ENCODE assay signal across 16 cellular contexts in the genomic region with DNA sequence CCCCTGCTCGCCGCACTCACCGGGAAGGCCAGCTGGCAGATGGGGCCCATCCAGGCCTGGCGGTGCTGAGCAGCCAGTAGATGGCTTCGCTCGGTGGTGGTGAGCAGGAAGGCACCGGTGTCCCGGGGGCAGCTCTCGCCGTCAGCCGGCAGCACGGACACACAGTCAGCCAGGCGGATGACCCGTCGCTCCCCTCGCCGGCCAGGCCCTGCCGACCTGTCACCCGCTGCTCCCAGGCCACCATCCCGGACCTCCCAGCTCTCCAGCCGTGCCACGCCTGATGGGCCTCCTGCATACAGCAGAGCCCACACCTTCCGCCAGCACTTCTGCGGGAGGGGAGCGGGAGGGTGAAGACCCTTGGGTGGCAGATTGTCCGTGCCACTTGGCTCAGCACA. TPM values are rescaled to one million over a fixed set of nuclear protein-coding genes. Genes with fewer than 3 reads are reported as not detected.
DNase-seq lines count a peak whose midpoint lies in the region; ATAC-seq, FAIRE-seq and TF ChIP-seq lines count a peak whose summit lies in the region.
"Had no signal": no experiment of that assay in that cellular context is flagged by ENCODE, and none has a peak within 500 bp of the region (broad histone marks: within the 10 kb centered on the region; RNA-seq: fewer than 3 reads in every experiment).

No MANE protein-coding gene starts in this region.

- CTCF ChIA-PET in OCI-LY7 (lab: Charles Lee; ENCODE audit: unreplicated experiment) (interaction anchor here (0.6 to 1.9 kb wide), 7 partner anchors 8 to 98 kb away, joined by 3 to 5 read pairs (median 3); a partner anchor contains a TSS), HepG2 (lab: Yijun Ruan, JAX; ENCODE audit: low intra/inter-chr PET ratio, low total read pairs) (no interaction called here)

- TF ChIP-seq EP300 in HepG2 (IDR thresholded peaks at IDR 0.05; ENCODE audit: low read depth in 2 of 2, low read length in 2 of 2) (no peak), HepG2 (CRISPR knock-in tag; IDR thresholded peaks at IDR 0.05; ENCODE audit: borderline replicate concordance) (no peak)

- H3K36me3 ChIP-seq in OCI-LY7 (ENCODE audit: insufficient read depth, low read length) (peaks cover 91% of the 10 kb centered on the region), HepG2 (replicated peaks in 1 of 2; ENCODE audit: control insufficient read depth in 1 of 2, insufficient read depth in 2 of 2, low read length in 2 of 2) (peaks cover 13 to 31% of the 10 kb centered on the region in 2 experiments; a peak in 4 of 5 replicates), subcutaneous abdominal adipose tissue (ENCODE audit: control insufficient read depth in 5 of 5, insufficient read depth in 5 of 5, low read length in 5 of 5) (peaks cover 0 to 44% (median 29%) of the 10 kb centered on the region in 5 donors), body of pancreas (replicated peaks in 1 of 2; ENCODE audit: insufficient read depth in 1 of 2, low read depth in 2 of 2) (peaks cover 15 to 18% of the 10 kb centered on the region in 2 donors), kidney (ENCODE audit: control insufficient read depth in 1 of 2, insufficient read depth in 2 of 2, low read length in 2 of 2) (peaks cover 11 to 16% of the 10 kb centered on the region in 2 donors), uterus (no peaks in the 10 kb centered on the region)

- H3K4me3 ChIP-seq in GM12865 (ENCODE audit: low read depth, low read length) = peak overlapping the region; percentile 62
- H3K4me3 ChIP-seq in OCI-LY7 (ENCODE audit: low read depth, low read length, poor library complexity, severe bottlenecking) = peak overlapping the region; percentile 77
- no peak overlapping the region for H3K4me3 ChIP-seq in HepG2 (replicated peaks in 1 of 3; ENCODE audit: insufficient read depth in 1 of 3, low read depth in 2 of 3, low read length in 3 of 3)
- H3K4me3 ChIP-seq in subcutaneous abdominal adipose tissue (ENCODE audit: low read depth in 1 of 5, low read length in 5 of 5) = peak overlapping the region in 3 of 5 donors; percentile 54 to 66 (median 57)
- no peak overlapping the region for H3K4me3 ChIP-seq in body of pancreas
- no peak overlapping the region for H3K4me3 ChIP-seq in kidney (ENCODE audit: low read length in 2 of 2)
- H3K4me3 ChIP-seq in uterus = no peak overlapping the region
- H3K4me3 ChIP-seq: hepatocyte had no signal

- in situ Hi-C loops in HepG2 (cut with HindIII; ENCODE audit: extremely low pct_ligation_motif_present, low pct_unique_long_range_greater_than_20kb) = no loop called here

- intact Hi-C loops in OCI-LY7 (cut with micrococcal nuclease; ENCODE audit: unreplicated experiment) (loop anchor here (1.0 to 10.0 kb wide), 5 partner anchors 47 to 607 kb away; a partner anchor contains a TSS), HepG2 (cut with micrococcal nuclease; ENCODE audit: unreplicated experiment) (no loop called here), body of pancreas (cut with DNase I) (no loop called here), kidney (cut with DNase I) (no loop called here), uterus (cut with DNase I; ENCODE audit: low total_unique reads) (no loop called here)

- peaks cover 35% of the 10 kb centered on the region for H3K79me2 ChIP-seq in OCI-LY7 (ENCODE audit: insufficient read depth, low read depth, low read length)
- H3K79me2 ChIP-seq in HepG2 (ENCODE audit: insufficient read depth, low read length) = no peaks in the 10 kb centered on the region
- H3K79me2 ChIP-seq: hepatocyte had no signal

- H3K27me3 ChIP-seq in HepG2 (ENCODE audit: control insufficient read depth in 1 of 2, insufficient read depth in 2 of 2, low read length in 2 of 2) = 0 out of 5 replicates have a peak, but pooled peaks cover 0 to under 1% of the 10 kb centered on the region in 2 experiments
- no peaks in the 10 kb centered on the region for H3K27me3 ChIP-seq in subcutaneous abdominal adipose tissue (ENCODE audit: control insufficient read depth in 5 of 5, insufficient read depth in 4 of 5, low read length in 5 of 5)
- H3K27me3 ChIP-seq in body of pancreas = no peaks in the 10 kb centered on the region
- H3K27me3 ChIP-seq in uterus = no peaks in the 10 kb centered on the region
- H3K27me3 ChIP-seq: hepatocyte had no signal

- no peaks in the 10 kb centered on the region for H3K9me3 ChIP-seq in OCI-LY7 (ENCODE audit: low read length)
- no peaks in the 10 kb centered on the region for H3K9me3 ChIP-seq in HepG2 (ENCODE audit: low read length)
- H3K9me3 ChIP-seq in subcutaneous abdominal adipose tissue (ENCODE audit: control insufficient read depth in 5 of 5, low read length in 5 of 5) = no peaks in the 10 kb centered on the region
- H3K9me3 ChIP-seq in body of pancreas = no peaks in the 10 kb centered on the region
- H3K9me3 ChIP-seq in kidney (ENCODE audit: control insufficient read depth in 1 of 2, low read length in 2 of 2) = no peaks in the 10 kb centered on the region
- H3K9me3 ChIP-seq in uterus = no peaks in the 10 kb centered on the region

- no peak overlapping the region for H2AFZ ChIP-seq in OCI-LY7 (ENCODE audit: low read length)
- H2AFZ ChIP-seq in HepG2 (ENCODE audit: low read length) = no peak overlapping the region
- H2AFZ ChIP-seq: hepatocyte had no signal

- no peak for TF ChIP-seq RAD21 in HepG2 (CRISPR knock-in tag; IDR thresholded peaks at IDR 0.05)

- TF ChIP-seq CTCF in GM12865 (IDR thresholded peaks at IDR 0.05; ENCODE audit: insufficient read depth, low read depth, low read length, missing control alignments) (no peak), OCI-LY7 (conservative IDR thresholded peaks at IDR 0.05; ENCODE audit: low read length) (no peak), HepG2 (CRISPR knock-in tag; IDR thresholded peaks at IDR 0.05) (no peak), body of pancreas (IDR thresholded peaks at IDR 0.05) (no peak), kidney (IDR thresholded peaks at IDR 0.05; ENCODE audit: borderline replicate concordance, extremely low read depth, insufficient read depth) (no peak), uterus (IDR thresholded peaks at IDR 0.05) (no peak)

- no peak for ATAC-seq in HepG2
- no peak for ATAC-seq in body of pancreas
- no peak for ATAC-seq in GM21390 (IDR thresholded peaks at IDR 0.05; ENCODE audit: unreplicated experiment)
- ATAC-seq: natural killer cell treated with Interleukin-12 subunit alpha and Interleukin-12 subunit beta and Interleukin-15 and Interleukin-18, amount 100 ng/mL, for 72 hours; PC-3 had no signal

- no peaks in the 10 kb centered on the region for H3K9me2 ChIP-seq in OCI-LY7 (ENCODE audit: insufficient read depth, low read length)

- H3K4me1 ChIP-seq in OCI-LY7 (ENCODE audit: insufficient read depth, low read length, poor library complexity, severe bottlenecking) (peaks cover 73% of the 10 kb centered on the region), HepG2 (ENCODE audit: insufficient read depth, low read length) (peaks cover 8% of the 10 kb centered on the region), subcutaneous abdominal adipose tissue (ENCODE audit: control insufficient read depth in 5 of 5, insufficient read depth in 5 of 5, low read length in 5 of 5) (peaks cover 0 to 35% (median 13%) of the 10 kb centered on the region in 5 donors), body of pancreas (peaks cover 14% of the 10 kb centered on the region), kidney (ENCODE audit: control insufficient read depth in 1 of 2, insufficient read depth in 1 of 2, low read depth in 1 of 2, low read length in 2 of 2) (no peaks in the 10 kb centered on the region), uterus (no peaks in the 10 kb centered on the region)

- H3K27ac ChIP-seq in OCI-LY7 (ENCODE audit: low read depth, low read length, poor library complexity, severe bottlenecking) = peak overlapping the region; percentile 95
- H3K27ac ChIP-seq in HepG2 (ENCODE audit: extremely low read length, insufficient read depth, low read length) = no peak overlapping the region
- H3K27ac ChIP-seq in subcutaneous abdominal adipose tissue (ENCODE audit: low read depth, low read length) = no peak overlapping the region
- H3K27ac ChIP-seq in body of pancreas = no peak overlapping the region
- H3K27ac ChIP-seq in kidney (ENCODE audit: low read depth in 2 of 2, low read length in 2 of 2) = no peak overlapping the region
- no peak overlapping the region for H3K27ac ChIP-seq in uterus
- H3K27ac ChIP-seq: hepatocyte, WERI-Rb-1 had no signal

- peak; percentile 31 for DNase-seq in GM12865 (ENCODE audit: low read depth)
- peak; percentile 50 for DNase-seq in OCI-LY7 (ENCODE audit: low spot score)
- no peak for DNase-seq in HepG2 (ENCODE audit: low spot score)
- DNase-seq in body of pancreas = no peak
- DNase-seq in kidney = no peak
- no peak for DNase-seq in uterus
- DNase-seq: activated naive CD4-positive, alpha-beta T cell; DND-41; NCI-H187; NCI-H510A; PC-3; WERI-Rb-1 had no signal

- H3K9ac ChIP-seq in HepG2 (ENCODE audit: insufficient read depth, low read depth, low read length) = no peak overlapping the region
- peak overlapping the region in 3 of 5 donors; percentile 53 to 76 (median 53) for H3K9ac ChIP-seq in subcutaneous abdominal adipose tissue (ENCODE audit: low read length in 5 of 5)
- no peak overlapping the region for H3K9ac ChIP-seq in kidney (ENCODE audit: low read length in 2 of 2)

- BruUV-seq in OCI-LY7 (replicated peaks; lab: Mats Ljungman, UMichigan) (no TSS peak), HepG2 (replicated peaks; lab: Mats Ljungman, UMichigan) (no TSS peak)

- TF ChIP-seq POLR2A in HepG2 (IDR thresholded peaks at IDR 0.05; ENCODE audit: insufficient read depth in 1 of 2, low read depth in 2 of 2, low read length in 2 of 2) (no peak), body of pancreas (IDR thresholded peaks at IDR 0.05) (no peak), uterus (IDR thresholded peaks at IDR 0.05) (no peak)

- H3K4me2 ChIP-seq in OCI-LY7 (ENCODE audit: low read length) = peak overlapping the region; percentile 100
- H3K4me2 ChIP-seq in HepG2 (ENCODE audit: low read depth, low read length) = no peak overlapping the region
- H3K4me2 ChIP-seq: hepatocyte had no signal

- FAIRE-seq in HepG2 (lab: Jason Lieb, UNC) (no peak), kidney (lab: Jason Lieb, UNC) (no peak)

- POLR2A ChIA-PET in OCI-LY7 (lab: Charles Lee) (interaction anchor here (0.9 to 4.3 kb wide), 10 partner anchors 8 to 198 kb away, joined by 3 to 24 read pairs (median 4); a partner anchor contains a TSS), HepG2 (lab: Yijun Ruan, JAX) (interaction anchor here (2.1 kb wide), 1 partner anchor 12 kb away, joined by 5 read pairs; no protein-coding TSS in a partner anchor)

- 92% methylated on average over 11 of the region's 26 CpGs for WGBS in HepG2 (ENCODE audit: low lambda C conversion rate)
- 89 to 97% methylated on average over 7 to 26 of the region's 26 CpGs for WGBS in body of pancreas, 2 donors

- H4K20me1 ChIP-seq in OCI-LY7 (ENCODE audit: insufficient read depth, low read length) (no peaks in the 10 kb centered on the region), HepG2 (ENCODE audit: insufficient read depth, low read length) (no peaks in the 10 kb centered on the region)

RNA-seq across cellular contexts. Expression of a gene that starts 1.4 kb away (rescaled TPM):
- 186 and 197 TPM in 2 replicates for total RNA-seq in OCI-LY7 (2014; rRNA removed; shearing (Covaris generic))
- total RNA-seq in OCI-LY7 (2022) (260 and 268 TPM in 2 replicates), HepG2 (2016; rRNA removed; fragmentation: Illumina TruSeq; extraction: Trizol) (0.48 and 1.4 TPM in 2 replicates), body of pancreas (1 to 10 TPM; 3.3 to 5.4 TPM), kidney (18.6 TPM), uterus (10 to 100 TPM in 1 of 4 donors, 1 to 10 TPM in 3; 3.6 to 20.0 (median 7.1) TPM)
- 0.44 and 0.51 TPM in 2 replicates for total RNA-seq in HepG2 (2016; cell fraction: cytosol; rRNA removed; fragmentation: Illumina TruSeq; extraction: Trizol; ENCODE audit: low read depth)
- total RNA-seq in HepG2 (2016; cell fraction: insoluble cytoplasmic fraction; rRNA removed; fragmentation: Illumina TruSeq; extraction: Trizol) = 0.40 and 1.6 TPM in 2 replicates
- 0.43 and 0.52 TPM in 2 replicates for total RNA-seq in HepG2 (2016; cell fraction: membrane; rRNA removed; fragmentation: Illumina TruSeq; extraction: Trizol)
- total RNA-seq in HepG2 (2016; cell fraction: nucleus; rRNA removed; fragmentation: Illumina TruSeq; extraction: Trizol) = 3.1 and 3.4 TPM in 2 replicates
- polyA plus RNA-seq in HepG2 (2011; rRNA removed) (1.5 and 1.7 TPM in 2 replicates), kidney (ENCODE audit: insufficient read depth, low read depth, low replicate concordance) (1.9 TPM)
- polyA plus RNA-seq in HepG2 (2011; cell fraction: cytosol; rRNA removed) = 0.45 and 0.52 TPM in 2 replicates
- polyA plus RNA-seq in HepG2 (2011; cell fraction: nucleus; rRNA removed) = 11.5 and 16.7 TPM in 2 replicates
- polyA plus RNA-seq in HepG2 (2012) = 0.60 and 1.5 TPM in 2 replicates
- 0.17 and 0.23 TPM in 2 replicates for polyA plus RNA-seq in HepG2 (2016; cell fraction: cytosol; fragmentation: Illumina TruSeq; extraction: Trizol; ENCODE audit: low read depth)
- 0.77 and 0.99 TPM in 2 replicates for polyA plus RNA-seq in HepG2 (2016; cell fraction: insoluble cytoplasmic fraction; fragmentation: Illumina TruSeq; extraction: Trizol; ENCODE audit: low read depth)
- polyA plus RNA-seq in HepG2 (2016; cell fraction: membrane; fragmentation: Illumina TruSeq; extraction: Trizol; ENCODE audit: low read depth) = 0.26 and 0.50 TPM in 2 replicates
- polyA plus RNA-seq in HepG2 (2016; cell fraction: nucleus; fragmentation: Illumina TruSeq; extraction: Trizol; ENCODE audit: insufficient read depth, low read depth) = 7.2 and 8.3 TPM in 2 replicates
- 3.4 and 4.3 TPM in 2 replicates for polyA minus RNA-seq in HepG2 (2011; rRNA and poly(A)+ RNA removed; ENCODE audit: low replicate concordance)
- polyA minus RNA-seq in HepG2 (2011; cell fraction: cytosol; rRNA and poly(A)+ RNA removed) = not detected in 2 replicates
- 4.4 and 4.8 TPM in 2 replicates for polyA minus RNA-seq in HepG2 (2011; cell fraction: nucleus; rRNA and poly(A)+ RNA removed)

RNA-seq across cellular contexts. Expression of a gene that starts 8.5 kb away (rescaled TPM):
- total RNA-seq in OCI-LY7 (2014; rRNA removed; shearing (Covaris generic)) = 216 and 224 TPM in 2 replicates
- 145 and 169 TPM in 2 replicates for total RNA-seq in OCI-LY7 (2022)
- 62.8 and 83.0 TPM in 2 replicates for total RNA-seq in HepG2 (2016; rRNA removed; fragmentation: Illumina TruSeq; extraction: Trizol)
- total RNA-seq in HepG2 (2016; cell fraction: cytosol; rRNA removed; fragmentation: Illumina TruSeq; extraction: Trizol; ENCODE audit: low read depth) = 9.4 and 10.4 TPM in 2 replicates
- total RNA-seq in HepG2 (2016; cell fraction: insoluble cytoplasmic fraction; rRNA removed; fragmentation: Illumina TruSeq; extraction: Trizol) = 68.8 and 106 TPM in 2 replicates
- total RNA-seq in HepG2 (2016; cell fraction: membrane; rRNA removed; fragmentation: Illumina TruSeq; extraction: Trizol) = 20.1 and 24.5 TPM in 2 replicates
- total RNA-seq in HepG2 (2016; cell fraction: nucleus; rRNA removed; fragmentation: Illumina TruSeq; extraction: Trizol) = 56.7 and 63.3 TPM in 2 replicates
- 99.5 and 105 TPM in 2 replicates for polyA plus RNA-seq in HepG2 (2011; rRNA removed)
- polyA plus RNA-seq in HepG2 (2011; cell fraction: cytosol; rRNA removed) = 84.0 and 131 TPM in 2 replicates
- polyA plus RNA-seq in HepG2 (2011; cell fraction: nucleus; rRNA removed) = 340 and 476 TPM in 2 replicates
- polyA plus RNA-seq in HepG2 (2012) = 39.9 and 70.4 TPM in 2 replicates
- 12.3 and 13.1 TPM in 2 replicates for polyA plus RNA-seq in HepG2 (2016; cell fraction: cytosol; fragmentation: Illumina TruSeq; extraction: Trizol; ENCODE audit: low read depth)
- 84.7 and 86.0 TPM in 2 replicates for polyA plus RNA-seq in HepG2 (2016; cell fraction: insoluble cytoplasmic fraction; fragmentation: Illumina TruSeq; extraction: Trizol; ENCODE audit: low read depth)
- polyA plus RNA-seq in HepG2 (2016; cell fraction: membrane; fragmentation: Illumina TruSeq; extraction: Trizol; ENCODE audit: low read depth) = 20.4 and 21.8 TPM in 2 replicates
- polyA plus RNA-seq in HepG2 (2016; cell fraction: nucleus; fragmentation: Illumina TruSeq; extraction: Trizol; ENCODE audit: insufficient read depth, low read depth) = 142 and 157 TPM in 2 replicates
- polyA minus RNA-seq in HepG2 (2011; rRNA and poly(A)+ RNA removed; ENCODE audit: low replicate concordance) = 101 and 102 TPM in 2 replicates
- polyA minus RNA-seq in HepG2 (2011; cell fraction: cytosol; rRNA and poly(A)+ RNA removed) = 45.9 and 55.5 TPM in 2 replicates
- 103 and 117 TPM in 2 replicates for polyA minus RNA-seq in HepG2 (2011; cell fraction: nucleus; rRNA and poly(A)+ RNA removed)
- total RNA-seq in body of pancreas = 100 to 1,000 TPM in 1 of 2 donors, 10 to 100 TPM in 1; 86.1 to 115 TPM
- 86.7 TPM for total RNA-seq in kidney
- 97.3 TPM for polyA plus RNA-seq in kidney (ENCODE audit: insufficient read depth, low read depth, low replicate concordance)
- total RNA-seq in uterus = 100 to 1,000 TPM in 2 of 4 donors, 10 to 100 TPM in 2; 61.0 to 146 (median 95.6) TPM

RNA-seq across cellular contexts. Expression of a gene that starts 10.8 kb away (rescaled TPM):
- 38.8 and 41.4 TPM in 2 replicates for total RNA-seq in OCI-LY7 (2014; rRNA removed; shearing (Covaris generic))
- total RNA-seq in OCI-LY7 (2022) (58.0 and 78.9 TPM in 2 replicates), HepG2 (2016; rRNA removed; fragmentation: Illumina TruSeq; extraction: Trizol) (17.7 and 21.1 TPM in 2 replicates), body of pancreas (10 to 100 TPM in 1 of 2 donors, 1 to 10 TPM in 1; 7.3 to 15.8 TPM), kidney (89.7 TPM), uterus (100 to 1,000 TPM; 102 to 543 (median 193) TPM)
- total RNA-seq in HepG2 (2016; cell fraction: cytosol; rRNA removed; fragmentation: Illumina TruSeq; extraction: Trizol; ENCODE audit: low read depth) = 6.1 and 8.5 TPM in 2 replicates
- total RNA-seq in HepG2 (2016; cell fraction: insoluble cytoplasmic fraction; rRNA removed; fragmentation: Illumina TruSeq; extraction: Trizol) = 14.8 and 20.5 TPM in 2 replicates
- total RNA-seq in HepG2 (2016; cell fraction: membrane; rRNA removed; fragmentation: Illumina TruSeq; extraction: Trizol) = 10.1 and 15.4 TPM in 2 replicates
- total RNA-seq in HepG2 (2016; cell fraction: nucleus; rRNA removed; fragmentation: Illumina TruSeq; extraction: Trizol) = 15.8 and 17.5 TPM in 2 replicates
- polyA plus RNA-seq in HepG2 (2011; rRNA removed) (31.3 and 38.4 TPM in 2 replicates), kidney (ENCODE audit: insufficient read depth, low read depth, low replicate concordance) (46.4 TPM)
- 16.0 and 26.2 TPM in 2 replicates for polyA plus RNA-seq in HepG2 (2011; cell fraction: cytosol; rRNA removed)
- polyA plus RNA-seq in HepG2 (2011; cell fraction: nucleus; rRNA removed) = 208 and 260 TPM in 2 replicates
- 13.5 and 20.9 TPM in 2 replicates for polyA plus RNA-seq in HepG2 (2012)
- polyA plus RNA-seq in HepG2 (2016; cell fraction: cytosol; fragmentation: Illumina TruSeq; extraction: Trizol; ENCODE audit: low read depth) = 9.0 and 11.5 TPM in 2 replicates
- polyA plus RNA-seq in HepG2 (2016; cell fraction: insoluble cytoplasmic fraction; fragmentation: Illumina TruSeq; extraction: Trizol; ENCODE audit: low read depth) = 21.0 and 30.6 TPM in 2 replicates
- 14.1 and 15.2 TPM in 2 replicates for polyA plus RNA-seq in HepG2 (2016; cell fraction: membrane; fragmentation: Illumina TruSeq; extraction: Trizol; ENCODE audit: low read depth)
- 62.3 and 63.3 TPM in 2 replicates for polyA plus RNA-seq in HepG2 (2016; cell fraction: nucleus; fragmentation: Illumina TruSeq; extraction: Trizol; ENCODE audit: insufficient read depth, low read depth)
- 26.3 and 38.9 TPM in 2 replicates for polyA minus RNA-seq in HepG2 (2011; rRNA and poly(A)+ RNA removed; ENCODE audit: low replicate concordance)
- polyA minus RNA-seq in HepG2 (2011; cell fraction: cytosol; rRNA and poly(A)+ RNA removed) = 12.7 and 14.1 TPM in 2 replicates
- polyA minus RNA-seq in HepG2 (2011; cell fraction: nucleus; rRNA and poly(A)+ RNA removed) = 49.5 and 52.4 TPM in 2 replicates

RNA-seq across cellular contexts. Expression of a gene that starts 34.8 kb away (rescaled TPM):
- total RNA-seq in OCI-LY7 (2014; rRNA removed; shearing (Covaris generic)) = 11.7 and 17.4 TPM in 2 replicates
- total RNA-seq in OCI-LY7 (2022) = 21.3 and 22.0 TPM in 2 replicates
- 15.7 and 37.3 TPM in 2 replicates for total RNA-seq in HepG2 (2016; rRNA removed; fragmentation: Illumina TruSeq; extraction: Trizol)
- 6.9 and 9.3 TPM in 2 replicates for total RNA-seq in HepG2 (2016; cell fraction: cytosol; rRNA removed; fragmentation: Illumina TruSeq; extraction: Trizol; ENCODE audit: low read depth)
- total RNA-seq in HepG2 (2016; cell fraction: insoluble cytoplasmic fraction; rRNA removed; fragmentation: Illumina TruSeq; extraction: Trizol) = 12.8 and 37.5 TPM in 2 replicates
- 12.9 and 15.2 TPM in 2 replicates for total RNA-seq in HepG2 (2016; cell fraction: membrane; rRNA removed; fragmentation: Illumina TruSeq; extraction: Trizol)
- total RNA-seq in HepG2 (2016; cell fraction: nucleus; rRNA removed; fragmentation: Illumina TruSeq; extraction: Trizol) = 33.8 and 39.3 TPM in 2 replicates
- polyA plus RNA-seq in HepG2 (2011; rRNA removed) = 27.0 and 30.9 TPM in 2 replicates
- polyA plus RNA-seq in HepG2 (2011; cell fraction: cytosol; rRNA removed) = 14.1 and 18.1 TPM in 2 replicates
- 167 and 276 TPM in 2 replicates for polyA plus RNA-seq in HepG2 (2011; cell fraction: nucleus; rRNA removed)
- 16.5 and 21.1 TPM in 2 replicates for polyA plus RNA-seq in HepG2 (2012)
- 7.2 and 8.7 TPM in 2 replicates for polyA plus RNA-seq in HepG2 (2016; cell fraction: cytosol; fragmentation: Illumina TruSeq; extraction: Trizol; ENCODE audit: low read depth)
- polyA plus RNA-seq in HepG2 (2016; cell fraction: insoluble cytoplasmic fraction; fragmentation: Illumina TruSeq; extraction: Trizol; ENCODE audit: low read depth) = 16.0 and 21.2 TPM in 2 replicates
- polyA plus RNA-seq in HepG2 (2016; cell fraction: membrane; fragmentation: Illumina TruSeq; extraction: Trizol; ENCODE audit: low read depth) = 11.4 and 15.4 TPM in 2 replicates
- polyA plus RNA-seq in HepG2 (2016; cell fraction: nucleus; fragmentation: Illumina TruSeq; extraction: Trizol; ENCODE audit: insufficient read depth, low read depth) = 72.9 and 77.5 TPM in 2 replicates
- 30.4 and 47.5 TPM in 2 replicates for polyA minus RNA-seq in HepG2 (2011; rRNA and poly(A)+ RNA removed; ENCODE audit: low replicate concordance)
- polyA minus RNA-seq in HepG2 (2011; cell fraction: cytosol; rRNA and poly(A)+ RNA removed) = 13.2 and 16.4 TPM in 2 replicates
- polyA minus RNA-seq in HepG2 (2011; cell fraction: nucleus; rRNA and poly(A)+ RNA removed) = 42.1 and 43.0 TPM in 2 replicates
- 10 to 100 TPM; 28.0 to 29.0 TPM for total RNA-seq in body of pancreas
- 64.2 TPM for total RNA-seq in kidney
- polyA plus RNA-seq in kidney (ENCODE audit: insufficient read depth, low read depth, low replicate concordance) = 56.5 TPM
- 100 to 1,000 TPM in 2 of 4 donors, 10 to 100 TPM in 2; 30.6 to 107 (median 82.7) TPM for total RNA-seq in uterus

RNA-seq across cellular contexts. Expression of a gene that starts 46.1 kb away (rescaled TPM):
- total RNA-seq in OCI-LY7 (2014; rRNA removed; shearing (Covaris generic)) = 63.2 and 92.8 TPM in 2 replicates
- total RNA-seq in OCI-LY7 (2022) (104 and 113 TPM in 2 replicates), HepG2 (2016; rRNA removed; fragmentation: Illumina TruSeq; extraction: Trizol) (6.4 and 21.2 TPM in 2 replicates), body of pancreas (100 to 1,000 TPM in 1 of 2 donors, 10 to 100 TPM in 1; 79.9 to 133 TPM), kidney (77.8 TPM), uterus (100 to 1,000 TPM in 1 of 4 donors, 10 to 100 TPM in 3; 16.5 to 117 (median 39.4) TPM)
- 25.5 and 27.8 TPM in 2 replicates for total RNA-seq in HepG2 (2016; cell fraction: cytosol; rRNA removed; fragmentation: Illumina TruSeq; extraction: Trizol; ENCODE audit: low read depth)
- total RNA-seq in HepG2 (2016; cell fraction: insoluble cytoplasmic fraction; rRNA removed; fragmentation: Illumina TruSeq; extraction: Trizol) = 7.4 and 21.9 TPM in 2 replicates
- total RNA-seq in HepG2 (2016; cell fraction: membrane; rRNA removed; fragmentation: Illumina TruSeq; extraction: Trizol) = 15.5 and 19.0 TPM in 2 replicates
- 20.2 and 30.4 TPM in 2 replicates for total RNA-seq in HepG2 (2016; cell fraction: nucleus; rRNA removed; fragmentation: Illumina TruSeq; extraction: Trizol)
- polyA plus RNA-seq in HepG2 (2011; rRNA removed) (40.9 and 42.5 TPM in 2 replicates), kidney (ENCODE audit: insufficient read depth, low read depth, low replicate concordance) (61.0 TPM)
- 9.5 and 15.2 TPM in 2 replicates for polyA plus RNA-seq in HepG2 (2011; cell fraction: cytosol; rRNA removed)
- polyA plus RNA-seq in HepG2 (2011; cell fraction: nucleus; rRNA removed) = 123 and 139 TPM in 2 replicates
- 23.0 and 27.4 TPM in 2 replicates for polyA plus RNA-seq in HepG2 (2012)
- 5.1 and 5.6 TPM in 2 replicates for polyA plus RNA-seq in HepG2 (2016; cell fraction: cytosol; fragmentation: Illumina TruSeq; extraction: Trizol; ENCODE audit: low read depth)
- 11.6 and 13.7 TPM in 2 replicates for polyA plus RNA-seq in HepG2 (2016; cell fraction: insoluble cytoplasmic fraction; fragmentation: Illumina TruSeq; extraction: Trizol; ENCODE audit: low read depth)
- polyA plus RNA-seq in HepG2 (2016; cell fraction: membrane; fragmentation: Illumina TruSeq; extraction: Trizol; ENCODE audit: low read depth) = 9.2 and 10.8 TPM in 2 replicates
- polyA plus RNA-seq in HepG2 (2016; cell fraction: nucleus; fragmentation: Illumina TruSeq; extraction: Trizol; ENCODE audit: insufficient read depth, low read depth) = 87.5 and 114 TPM in 2 replicates
- polyA minus RNA-seq in HepG2 (2011; rRNA and poly(A)+ RNA removed; ENCODE audit: low replicate concordance) = 19.8 and 23.5 TPM in 2 replicates
- 8.1 and 15.7 TPM in 2 replicates for polyA minus RNA-seq in HepG2 (2011; cell fraction: cytosol; rRNA and poly(A)+ RNA removed)
- 24.2 and 37.9 TPM in 2 replicates for polyA minus RNA-seq in HepG2 (2011; cell fraction: nucleus; rRNA and poly(A)+ RNA removed)

Comparison
In these comparisons a context has a peak if more than half of its experiments do, and no peak if none do; other contexts are left out.
1. DNase-seq: peak in GM12865 (single experiment) and OCI-LY7 (single experiment); none in HepG2 (single experiment), body of pancreas (0 of 4), kidney (single experiment) and uterus (0 of 2).
2. H3K4me3 ChIP-seq: peak in GM12865 (single experiment), OCI-LY7 (single experiment) and subcutaneous abdominal adipose tissue (3 of 5); none in HepG2 (0 of 3), body of pancreas (0 of 2), kidney (0 of 2) and uterus (0 of 2).
3. H3K9ac ChIP-seq: peak in subcutaneous abdominal adipose tissue (3 of 5); none in HepG2 (single experiment) and kidney (0 of 2).